In genomic region chr2:126761256-126761980, GRCh38 we compare ENCODE assay signal across 16 cellular contexts.
DNase-seq lines count a peak whose midpoint lies in the region; ATAC-seq lines count a peak whose summit lies in the region.
"Had no signal": no experiment of that assay in that cellular context is flagged by ENCODE, and none has a peak within 500 bp of the region (broad histone marks: within the 10 kb centered on the region; RNA-seq: fewer than 3 reads in every experiment).

No MANE protein-coding gene starts in this region.

- no peaks in the 10 kb centered on the region for H3K27me3 Mint-ChIP-seq in stimulated activated naive CD8-positive, alpha-beta T cell treated with anti-CD3 and anti-CD28 coated beads, Interleukin-15, Interleukin-2, amounts not matched to agents 100 ng/mL and 50 ng/mL, for 24 hours
- peaks cover 22% of the 10 kb centered on the region for H3K27me3 Mint-ChIP-seq in activated CD8-positive, alpha-beta memory T cell treated with anti-CD3 and anti-CD28 coated beads, Interleukin-2, amount 10 ng/mL, durations not matched to agents 7 days and 5 days

- no peak overlapping the region for H3K4me3 Mint-ChIP-seq in stimulated activated naive CD8-positive, alpha-beta T cell treated with anti-CD3 and anti-CD28 coated beads, Interleukin-15, Interleukin-2, amounts not matched to agents 100 ng/mL and 50 ng/mL, for 24 hours
- no peak overlapping the region for H3K4me3 Mint-ChIP-seq in activated CD8-positive, alpha-beta memory T cell treated with anti-CD3 and anti-CD28 coated beads, Interleukin-2, amount 10 ng/mL, durations not matched to agents 7 days and 5 days
- H3K4me3 Mint-ChIP-seq: B cell had no signal

- peaks cover 56% of the 10 kb centered on the region for H3K4me1 Mint-ChIP-seq in stimulated activated naive CD8-positive, alpha-beta T cell treated with anti-CD3 and anti-CD28 coated beads, Interleukin-15, Interleukin-2, amounts not matched to agents 100 ng/mL and 50 ng/mL, for 24 hours (ENCODE audit: low read depth)
- H3K4me1 Mint-ChIP-seq in activated CD8-positive, alpha-beta memory T cell treated with anti-CD3 and anti-CD28 coated beads, Interleukin-2, amount 10 ng/mL, durations not matched to agents 7 days and 5 days, result peaks cover 29% of the 10 kb centered on the region

- no peak for DNase-seq in stimulated activated naive CD8-positive, alpha-beta T cell treated with anti-CD3 and anti-CD28 coated beads, Interleukin-15, Interleukin-2, amounts not matched to agents 100 U/mL and 50 U/mL, for 24 hours
- peak; percentile 28 for DNase-seq in activated CD8-positive, alpha-beta memory T cell treated with anti-CD3 and anti-CD28 coated beads, Interleukin-2, amount 10 ng/mL, durations not matched to agents 7 days and 5 days
- DNase-seq in myocyte (ENCODE audit: low read depth), result peak; percentile 68
- DNase-seq in AML-193 (lab: John Stamatoyannopoulos, UW), result no peak
- DNase-seq: DMS 273 treated with DMSO at 0.1 percent for 48 hours; dorsolateral prefrontal cortex; GF-D8; NCI-H1105 treated with DMSO at 0.1 percent for 48 hours; NCI-H69; ovary; SHP77 treated with DMSO at 0.1 percent for 48 hours; stimulated activated CD4-positive, alpha-beta T cell treated with anti-CD3 and anti-CD28 coated beads, Interleukin-2, amount 100 ng/mL, for 48 hours had no signal

- peak overlapping the region; percentile 72 for H3K27ac Mint-ChIP-seq in stimulated activated naive CD8-positive, alpha-beta T cell treated with anti-CD3 and anti-CD28 coated beads, Interleukin-15, Interleukin-2, amounts not matched to agents 100 ng/mL and 50 ng/mL, for 24 hours
- peak overlapping the region; percentile 79 for H3K27ac Mint-ChIP-seq in activated CD8-positive, alpha-beta memory T cell treated with anti-CD3 and anti-CD28 coated beads, Interleukin-2, amount 10 ng/mL, durations not matched to agents 7 days and 5 days
- H3K27ac Mint-ChIP-seq: B cell had no signal

- H3K9me3 Mint-ChIP-seq in stimulated activated naive CD8-positive, alpha-beta T cell treated with anti-CD3 and anti-CD28 coated beads, Interleukin-15, Interleukin-2, amounts not matched to agents 100 ng/mL and 50 ng/mL, for 24 hours, result no peaks in the 10 kb centered on the region
- no peaks in the 10 kb centered on the region for H3K9me3 Mint-ChIP-seq in activated CD8-positive, alpha-beta memory T cell treated with anti-CD3 and anti-CD28 coated beads, Interleukin-2, amount 10 ng/mL, durations not matched to agents 7 days and 5 days (ENCODE audit: low read depth)

- no peak for ATAC-seq in stimulated activated naive CD8-positive, alpha-beta T cell treated with anti-CD3 and anti-CD28 coated beads, Interleukin-15, Interleukin-2, amounts not matched to agents 100 U/mL and 50 U/mL, for 24 hours
- no peak for ATAC-seq in activated CD8-positive, alpha-beta memory T cell treated with anti-CD3 and anti-CD28 coated beads, Interleukin-2, amount 10 ng/mL, durations not matched to agents 7 days and 5 days
- ATAC-seq in GM21717 (IDR thresholded peaks at IDR 0.05; ENCODE audit: unreplicated experiment) (no peak), GM18519 (IDR thresholded peaks at IDR 0.05; ENCODE audit: low FRiP score, unreplicated experiment) (no peak)

- no peaks in the 10 kb centered on the region for H3K36me3 Mint-ChIP-seq in stimulated activated naive CD8-positive, alpha-beta T cell treated with anti-CD3 and anti-CD28 coated beads, Interleukin-15, Interleukin-2, amounts not matched to agents 100 ng/mL and 50 ng/mL, for 24 hours (ENCODE audit: low read depth)
- H3K36me3 Mint-ChIP-seq in activated CD8-positive, alpha-beta memory T cell treated with anti-CD3 and anti-CD28 coated beads, Interleukin-2, amount 10 ng/mL, durations not matched to agents 7 days and 5 days, result peaks cover 5% of the 10 kb centered on the region

- CTCF ChIA-PET in activated CD8-positive, alpha-beta memory T cell treated with anti-CD3 and anti-CD28 coated beads, Interleukin-2, amount 10 ng/mL, durations not matched to agents 7 days and 5 days (lab: Charles Lee), result interaction anchor here (1.7 to 2.3 kb wide), 3 partner anchors 15 to 233 kb away, joined by 5 to 18 read pairs (median 6); no protein-coding TSS in a partner anchor

Comparison
In these comparisons a context has a peak if more than half of its experiments do, and no peak if none do; other contexts are left out.
1. DNase-seq: peak in activated CD8-positive, alpha-beta memory T cell treated with anti-CD3 and anti-CD28 coated beads, Interleukin-2, amount 10 ng/mL, durations not matched to agents 7 days and 5 days (single experiment) and myocyte (single experiment); none in stimulated activated naive CD8-positive, alpha-beta T cell treated with anti-CD3 and anti-CD28 coated beads, Interleukin-15, Interleukin-2, amounts not matched to agents 100 U/mL and 50 U/mL, for 24 hours (single experiment) and AML-193 (0 of 2).